Comparison of ENCODE assay signal across 12 cellular contexts in genomic region chr5:80153586-80154126, GRCh38.
DNase-seq lines count a peak whose midpoint lies in the region; ATAC-seq and TF ChIP-seq lines count a peak whose summit lies in the region.
"Had no signal": no experiment of that assay in that cellular context is flagged by ENCODE, and none has a peak within 500 bp of the region (broad histone marks: within the 10 kb centered on the region; RNA-seq: fewer than 3 reads in every experiment).

No MANE protein-coding gene starts in this region.

- in situ Hi-C loops in SK-MEL-5 (cut with HindIII; ENCODE audit: low pct_unique_long_range_greater_than_20kb, low sequenced_read_pairs) = no loop called here

- ATAC-seq in DND-41 (ENCODE audit: insufficient read depth, low read depth) (no peak), HG03108 (IDR thresholded peaks at IDR 0.05; ENCODE audit: unreplicated experiment) (no peak), SK-N-SH treated with all-trans-retinoic acid at 6 μM for 48 hours (no peak)
- ATAC-seq in effector memory CD8-positive, alpha-beta T cell (replicated peaks) = peak; percentile 66
- ATAC-seq: natural killer cell had no signal

- no peaks in the 10 kb centered on the region for H3K27me3 ChIP-seq in DND-41 (ENCODE audit: insufficient read depth, low read length, poor library complexity)

- H3K4me1 ChIP-seq in DND-41 (ENCODE audit: insufficient read depth, low read length) = no peaks in the 10 kb centered on the region

- DNase-seq in DND-41 (no peak), SK-MEL-5 (ENCODE audit: low read depth, low spot score) (peak; percentile 81), HCEC 1CT (no peak)
- no peak for DNase-seq in effector memory CD8-positive, alpha-beta T cell
- DNase-seq in effector CD4-positive, alpha-beta T cell = no peak
- DNase-seq: effector CD8-positive, alpha-beta T cell; natural killer cell; NCI-H1092 treated with DMSO at 0.1 percent for 48 hours had no signal

- H3K27ac Mint-ChIP-seq in effector memory CD8-positive, alpha-beta T cell = peak overlapping the region; percentile 22 to 59
- H3K27ac Mint-ChIP-seq in nephron = peak overlapping the region; percentile 57 to 81 (median 77)
- H3K27ac Mint-ChIP-seq: natural killer cell had no signal

- H3K36me3 Mint-ChIP-seq in effector memory CD8-positive, alpha-beta T cell (ENCODE audit: insufficient read depth) = peaks cover 17% of the 10 kb centered on the region
- peaks cover 57% of the 10 kb centered on the region for H3K36me3 Mint-ChIP-seq in nephron (ENCODE audit: low read depth)

- H3K4me2 ChIP-seq in DND-41 (ENCODE audit: insufficient read depth, low read length) = no peak overlapping the region

- H3K79me2 ChIP-seq in DND-41 (ENCODE audit: insufficient read depth, low read length) = no peaks in the 10 kb centered on the region

- H3K36me3 ChIP-seq in DND-41 (ENCODE audit: insufficient read depth, low read length) = peaks cover 72% of the 10 kb centered on the region

- no peak overlapping the region for H2AFZ ChIP-seq in DND-41 (ENCODE audit: low read depth, low read length)

- no peak overlapping the region for H3K4me3 ChIP-seq in DND-41 (ENCODE audit: low read depth in 1 of 2, low read length in 2 of 2)

- no peaks in the 10 kb centered on the region for H3K27me3 Mint-ChIP-seq in effector memory CD8-positive, alpha-beta T cell
- no peaks in the 10 kb centered on the region for H3K27me3 Mint-ChIP-seq in nephron (ENCODE audit: low read depth)

- H3K9ac ChIP-seq in DND-41 (ENCODE audit: low read depth, low read length) = no peak overlapping the region

- peak overlapping the region; percentile 15; the same call in 1 of the 2 replicates for H3K27ac ChIP-seq in DND-41 (ENCODE audit: low read length)
- H3K27ac ChIP-seq: HL-60 had no signal

- H3K4me3 Mint-ChIP-seq in effector memory CD8-positive, alpha-beta T cell = peak overlapping the region in 1 of 2 donors; percentile 12
- H3K4me3 Mint-ChIP-seq in nephron = no peak overlapping the region
- H3K4me3 Mint-ChIP-seq: natural killer cell had no signal

- H3K9me3 ChIP-seq in DND-41 (ENCODE audit: insufficient read depth, low read length, severe bottlenecking) = no peaks in the 10 kb centered on the region

- H3K4me1 Mint-ChIP-seq in effector memory CD8-positive, alpha-beta T cell (ENCODE audit: low read depth in 2 of 2) = peaks cover 8 to 12% of the 10 kb centered on the region in 2 donors
- peaks cover 43% of the 10 kb centered on the region for H3K4me1 Mint-ChIP-seq in nephron
- H3K4me1 Mint-ChIP-seq: natural killer cell had no signal

- TF ChIP-seq CTCF in DND-41 (IDR thresholded peaks at IDR 0.05; ENCODE audit: borderline replicate concordance, extremely low read depth, low read length, poor library complexity, severe bottlenecking) (no peak), nephron (IDR thresholded peaks at IDR 0.05; ENCODE audit: unreplicated experiment in 3 of 3) (no peak)

- no peaks in the 10 kb centered on the region for H4K20me1 ChIP-seq in DND-41 (ENCODE audit: insufficient read depth, low read length)

- no peaks in the 10 kb centered on the region for H3K9me3 Mint-ChIP-seq in effector memory CD8-positive, alpha-beta T cell
- no peaks in the 10 kb centered on the region for H3K9me3 Mint-ChIP-seq in nephron
- H3K9me3 Mint-ChIP-seq: natural killer cell had no signal

TF ChIP-seq in SK-N-SH treated with all-trans-retinoic acid at 6 μM for 48 hours, 23 proteins besides CTCF, POLR2A, EP300 and RAD21:
- TF ChIP-seq GLIS3 (CRISPR knock-in tag; IDR thresholded peaks at IDR 0.05) (no peak), PPARA (CRISPR knock-in tag; IDR thresholded peaks at IDR 0.05; ENCODE audit: borderline replicate concordance) (no peak), CREB5 (CRISPR knock-in tag; IDR thresholded peaks at IDR 0.05; ENCODE audit: low read depth) (no peak), ZNF70 (CRISPR knock-in tag; IDR thresholded peaks at IDR 0.05) (no peak), ZC3H10 (CRISPR knock-in tag; IDR thresholded peaks at IDR 0.05) (no peak), BACH2 (CRISPR knock-in tag; IDR thresholded peaks at IDR 0.05; ENCODE audit: borderline replicate concordance) (no peak), TOX (CRISPR knock-in tag; IDR thresholded peaks at IDR 0.05; ENCODE audit: borderline replicate concordance) (no peak), ZNF8 (CRISPR knock-in tag; IDR thresholded peaks at IDR 0.05) (no peak), SNAI2 (CRISPR knock-in tag; IDR thresholded peaks at IDR 0.05) (no peak), POU6F1 (CRISPR knock-in tag; IDR thresholded peaks at IDR 0.05; ENCODE audit: borderline replicate concordance, low read depth) (no peak), TSHZ2 (CRISPR knock-in tag; IDR thresholded peaks at IDR 0.05) (no peak), ZFP30 (CRISPR knock-in tag; IDR thresholded peaks at IDR 0.05) (no peak), RARB (CRISPR knock-in tag; IDR thresholded peaks at IDR 0.05) (no peak), ISL1 (CRISPR knock-in tag; IDR thresholded peaks at IDR 0.05) (no peak), CSRNP3 (CRISPR knock-in tag; IDR thresholded peaks at IDR 0.05) (no peak), ZNF565 (CRISPR knock-in tag; conservative IDR thresholded peaks at IDR 0.05; ENCODE audit: low read depth) (no peak), TCF4 (CRISPR knock-in tag; IDR thresholded peaks at IDR 0.05; ENCODE audit: borderline replicate concordance) (no peak), ESRRG (CRISPR knock-in tag; IDR thresholded peaks at IDR 0.05) (no peak)
TF ChIP-seq in SK-N-SH treated with all-trans-retinoic acid at 6 μM for 48 hours: peak in this region for 0.
